8 cellular contexts compared by ENCODE assay signal in genomic region chr2:223943561-223944008, GRCh38. TPM values are rescaled to one million over a fixed set of nuclear protein-coding genes. Genes with fewer than 3 reads are reported as not detected.
DNase-seq lines count a peak whose midpoint lies in the region; ATAC-seq and TF ChIP-seq lines count a peak whose summit lies in the region.

No MANE protein-coding gene starts in this region.

- TF ChIP-seq CTCF in WTC11 (IDR thresholded peaks at IDR 0.05) (no peak), gastroesophageal sphincter (IDR thresholded peaks at IDR 0.05) (no peak)

- DNase-seq in activated naive CD4-positive, alpha-beta T cell treated with anti-CD3 and anti-CD28 coated beads, Interleukin-2, amount 10 ng/mL, durations not matched to agents 7 days and 5 days: no peak
- DNase-seq in activated naive CD4-positive, alpha-beta T cell treated with Interleukin-2 at 50 U/mL for 16 hours: no peak
- DNase-seq in WTC11 (ENCODE audit: low spot score) (no peak), sciatic nerve (ENCODE audit: low spot score) (no peak), RKO (ENCODE audit: low spot score) (no peak), NCI-H2171 treated with DMSO at 0.1 percent for 48 hours (lab: John Stamatoyannopoulos, UW) (no peak), NCI-H1694 (lab: John Stamatoyannopoulos, UW) (no peak)

- H3K4me1 ChIP-seq in gastroesophageal sphincter: peaks cover 0 to 56% (median 14%) of the 10 kb centered on the region in 3 donors

- no peak for TF ChIP-seq EP300 in gastroesophageal sphincter (IDR thresholded peaks at IDR 0.05)

- peak overlapping the region; percentile 85 for H3K27ac Mint-ChIP-seq in activated naive CD4-positive, alpha-beta T cell treated with anti-CD3 and anti-CD28 coated beads, Interleukin-2, amount 10 ng/mL, durations not matched to agents 7 days and 5 days
- H3K27ac Mint-ChIP-seq in WTC11: peak overlapping the region; percentile 68; the same call in 1 of the 2 replicates

- POLR2A ChIA-PET in WTC11 (lab: Charles Lee): no interaction called here

- WGBS in gastroesophageal sphincter (ENCODE audit: low coverage in 1 of 2), 2 donors: 2 to 7% methylated on average over 7 of the region's 7 CpGs

- no peaks in the 10 kb centered on the region for H3K27me3 Mint-ChIP-seq in activated naive CD4-positive, alpha-beta T cell treated with anti-CD3 and anti-CD28 coated beads, Interleukin-2, amount 10 ng/mL, durations not matched to agents 7 days and 5 days
- H3K27me3 Mint-ChIP-seq in WTC11 (ENCODE audit: low read depth): peaks cover 3% of the 10 kb centered on the region; the same call in 1 of the 2 replicates

- no peaks in the 10 kb centered on the region for H3K9me3 ChIP-seq in gastroesophageal sphincter

- intact Hi-C loops in sciatic nerve (cut with DNase I): no loop called here

- peaks cover 9% of the 10 kb centered on the region for H3K9me3 Mint-ChIP-seq in activated naive CD4-positive, alpha-beta T cell treated with anti-CD3 and anti-CD28 coated beads, Interleukin-2, amount 10 ng/mL, durations not matched to agents 7 days and 5 days
- no peaks in the 10 kb centered on the region for H3K9me3 Mint-ChIP-seq in WTC11

- no peak for TF ChIP-seq POLR2A in gastroesophageal sphincter (IDR thresholded peaks at IDR 0.05)

- ATAC-seq in WTC11 (no peak), gastroesophageal sphincter (no peak), sciatic nerve (peak; percentile 17)

- peaks cover 62% of the 10 kb centered on the region for H3K4me1 Mint-ChIP-seq in activated naive CD4-positive, alpha-beta T cell treated with anti-CD3 and anti-CD28 coated beads, Interleukin-2, amount 10 ng/mL, durations not matched to agents 7 days and 5 days
- H3K4me1 Mint-ChIP-seq in WTC11: peaks cover 59% of the 10 kb centered on the region

- H3K27me3 ChIP-seq in gastroesophageal sphincter: no peaks in the 10 kb centered on the region

- H3K36me3 Mint-ChIP-seq in activated naive CD4-positive, alpha-beta T cell treated with anti-CD3 and anti-CD28 coated beads, Interleukin-2, amount 10 ng/mL, durations not matched to agents 7 days and 5 days: peaks cover 31% of the 10 kb centered on the region
- peaks cover 13% of the 10 kb centered on the region for H3K36me3 Mint-ChIP-seq in WTC11

- H3K36me3 ChIP-seq in gastroesophageal sphincter: no peaks in the 10 kb centered on the region

- CTCF ChIA-PET in activated naive CD4-positive, alpha-beta T cell treated with anti-CD3 and anti-CD28 coated beads, Interleukin-2, amount 10 ng/mL, durations not matched to agents 7 days and 5 days (lab: Charles Lee): interaction anchor here (1.2 to 1.3 kb wide), 3 partner anchors 25 to 62 kb away, joined by 3 read pairs; no protein-coding TSS in a partner anchor
- CTCF ChIA-PET in WTC11 (lab: Charles Lee): no interaction called here

- peak overlapping the region; percentile 75 to 100 for H3K4me3 ChIP-seq in gastroesophageal sphincter

- peak overlapping the region; percentile 91 for H3K4me3 Mint-ChIP-seq in activated naive CD4-positive, alpha-beta T cell treated with anti-CD3 and anti-CD28 coated beads, Interleukin-2, amount 10 ng/mL, durations not matched to agents 7 days and 5 days
- peak overlapping the region; percentile 90 for H3K4me3 Mint-ChIP-seq in WTC11

- peak overlapping the region in 2 of 4 donors; percentile 93 to 99 for H3K27ac ChIP-seq in gastroesophageal sphincter

TF ChIP-seq in WTC11, 78 proteins besides CTCF, POLR2A, EP300 and RAD21:
- TF ChIP-seq KAT7 (CRISPR knock-in tag; IDR thresholded peaks at IDR 0.05; ENCODE audit: borderline replicate concordance) (no peak), IRF1 (CRISPR knock-in tag; IDR thresholded peaks at IDR 0.05) (no peak), GABPB1 (CRISPR knock-in tag; IDR thresholded peaks at IDR 0.05) (no peak), FOXP4 (CRISPR knock-in tag; IDR thresholded peaks at IDR 0.05) (no peak), SP1 (CRISPR knock-in tag; conservative IDR thresholded peaks at IDR 0.05) (no peak), ZBTB21 (CRISPR knock-in tag; IDR thresholded peaks at IDR 0.05; ENCODE audit: borderline replicate concordance) (no peak)
- TF ChIP-seq, protein P1, sequence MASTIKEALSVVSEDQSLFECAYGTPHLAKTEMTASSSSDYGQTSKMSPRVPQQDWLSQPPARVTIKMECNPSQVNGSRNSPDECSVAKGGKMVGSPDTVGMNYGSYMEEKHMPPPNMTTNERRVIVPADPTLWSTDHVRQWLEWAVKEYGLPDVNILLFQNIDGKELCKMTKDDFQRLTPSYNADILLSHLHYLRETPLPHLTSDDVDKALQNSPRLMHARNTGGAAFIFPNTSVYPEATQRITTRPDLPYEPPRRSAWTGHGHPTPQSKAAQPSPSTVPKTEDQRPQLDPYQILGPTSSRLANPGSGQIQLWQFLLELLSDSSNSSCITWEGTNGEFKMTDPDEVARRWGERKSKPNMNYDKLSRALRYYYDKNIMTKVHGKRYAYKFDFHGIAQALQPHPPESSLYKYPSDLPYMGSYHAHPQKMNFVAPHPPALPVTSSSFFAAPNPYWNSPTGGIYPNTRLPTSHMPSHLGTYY (CRISPR knock-in tag; IDR thresholded peaks at IDR 0.05): no peak

RNA-seq across cellular contexts. Expression of gene WDFY1, which starts 1.6 kb away (rescaled TPM):
- 63.7 to 67.3 TPM (median 66.0 TPM) in 3 replicates for total RNA-seq in WTC11 (2021)
- total RNA-seq in gastroesophageal sphincter: 10 to 100 TPM; 26.3 to 49.7 (median 39.3) TPM
- total RNA-seq in sciatic nerve: 48.6 TPM

RNA-seq across cellular contexts. Expression of gene MRPL44, which starts 13.7 kb away (rescaled TPM):
- total RNA-seq in WTC11 (2021): 47.6 to 55.3 TPM (median 50.5 TPM) in 3 replicates
- total RNA-seq in gastroesophageal sphincter: 10 to 100 TPM; 20.3 to 41.8 (median 23.5) TPM
- 14.5 TPM for total RNA-seq in sciatic nerve
